In the genomic region with DNA sequence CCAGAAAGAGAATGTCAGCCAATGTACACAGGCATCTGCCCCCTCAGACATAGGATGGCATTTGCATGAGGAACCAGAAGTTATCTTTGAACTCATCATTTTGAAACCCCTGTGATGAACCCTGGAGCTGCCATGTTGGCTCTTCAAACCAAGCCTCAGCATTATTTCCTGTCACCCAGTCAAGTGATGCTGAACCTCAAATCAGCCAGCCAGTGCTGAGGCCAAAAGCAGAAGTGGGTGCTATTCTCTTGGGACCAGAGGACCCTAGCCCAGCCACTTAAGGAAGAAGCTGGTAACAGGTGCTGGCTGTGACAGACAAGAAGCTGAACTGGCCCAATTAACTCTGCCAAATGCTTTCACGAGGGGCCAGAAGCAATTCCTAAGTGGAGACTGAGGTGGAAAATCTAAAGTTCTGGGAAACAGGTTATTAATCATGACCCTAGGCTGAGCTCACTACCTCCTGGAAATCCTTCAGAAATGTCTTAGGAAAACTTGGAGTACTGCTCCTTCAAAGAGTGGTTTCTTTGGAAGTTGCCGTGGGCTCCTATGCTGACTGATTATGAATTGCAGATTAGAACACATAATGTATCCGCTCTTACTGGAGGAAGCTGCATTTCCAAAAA, we compare ENCODE assay signal across 10 cellular contexts. TPM values are rescaled to one million over a fixed set of nuclear protein-coding genes. Genes with fewer than 3 reads are reported as not detected.
DNase-seq lines count a peak whose midpoint lies in the region; ATAC-seq and TF ChIP-seq lines count a peak whose summit lies in the region.
"Had no signal": no experiment of that assay in that cellular context is flagged by ENCODE, and none has a peak within 500 bp of the region (broad histone marks: within the 10 kb centered on the region; RNA-seq: fewer than 3 reads in every experiment).

No MANE protein-coding gene starts in this region.

- peaks cover 3% of the 10 kb centered on the region for H3K36me3 ChIP-seq in SU-DHL-6 (ENCODE audit: low read length)
- peaks cover 0 to 4% of the 10 kb centered on the region in 2 donors for H3K36me3 ChIP-seq in aorta (ENCODE audit: control insufficient read depth in 1 of 2, insufficient read depth in 2 of 2, low read length in 1 of 2)
- no peaks in the 10 kb centered on the region for H3K36me3 ChIP-seq in BE2C

- H3K9me2 ChIP-seq in SU-DHL-6 (replicated peaks; ENCODE audit: insufficient read depth, low read length), result no peaks in the 10 kb centered on the region

- intact Hi-C loops in natural killer cell (cut with micrococcal nuclease) (no loop called here), aorta (cut with DNase I) (no loop called here)

- DNase-seq in natural killer cell (no peak), aorta (no peak), COLO668 (lab: John Stamatoyannopoulos, UW; ENCODE audit: unreplicated experiment) (no peak), dedifferentiated amniotic fluid mesenchymal stem cell (ENCODE audit: extremely low spot score) (no peak), BE2C (no peak)
- DNase-seq in natural killer cell treated with Interleukin-12 subunit alpha and Interleukin-12 subunit beta and Interleukin-15 and Interleukin-18, amount 100 ng/mL, for 72 hours (ENCODE audit: low spot score), result no peak

- H3K27ac ChIP-seq in SU-DHL-6 (ENCODE audit: low read depth, low read length) (peak overlapping the region; percentile 97), aorta (ENCODE audit: low read depth in 1 of 2, low read length in 2 of 2) (peak overlapping the region; percentile 28 to 73)

- H3K27me3 ChIP-seq in SU-DHL-6 (ENCODE audit: low read length) (no peaks in the 10 kb centered on the region), aorta (ENCODE audit: control insufficient read depth in 1 of 2, insufficient read depth in 2 of 2, low read length in 1 of 2) (no peaks in the 10 kb centered on the region), BE2C (no peaks in the 10 kb centered on the region)

- H3F3A ChIP-seq in SU-DHL-6 (ENCODE audit: insufficient read depth), result peaks cover 68% of the 10 kb centered on the region

- H3K4me1 Mint-ChIP-seq in natural killer cell, result peaks cover 9 to 14% of the 10 kb centered on the region in 2 donors
- H3K4me1 Mint-ChIP-seq in natural killer cell treated with Interleukin-12 subunit alpha and Interleukin-12 subunit beta and Interleukin-15 and Interleukin-18, amount 100 ng/mL, for 72 hours (ENCODE audit: low read depth in 2 of 2), result peaks cover 9 to 17% of the 10 kb centered on the region in 2 donors
- H3K4me1 Mint-ChIP-seq: central memory CD8-positive, alpha-beta T cell had no signal

- peaks cover 34% of the 10 kb centered on the region; the same call in 1 of the 2 replicates for H3K79me2 ChIP-seq in SU-DHL-6 (ENCODE audit: insufficient read depth, low read length)

- WGBS in aorta, 2 donors, result 8 to 17% methylated on average over 3 of the region's 3 CpGs

- H3K4me2 ChIP-seq in SU-DHL-6 (ENCODE audit: low read depth, low read length, poor library complexity, severe bottlenecking), result peak overlapping the region; percentile 74

- H4K20me1 ChIP-seq in SU-DHL-6 (ENCODE audit: low read depth, low read length), result no peaks in the 10 kb centered on the region

- no peaks in the 10 kb centered on the region for H3K36me3 Mint-ChIP-seq in natural killer cell
- H3K36me3 Mint-ChIP-seq in natural killer cell treated with Interleukin-12 subunit alpha and Interleukin-12 subunit beta and Interleukin-15 and Interleukin-18, amount 100 ng/mL, for 72 hours, result no peaks in the 10 kb centered on the region

- H2AFZ ChIP-seq in SU-DHL-6 (ENCODE audit: low read depth, low read length, severe bottlenecking), result no peak overlapping the region

- no peak overlapping the region for H3K4me3 Mint-ChIP-seq in natural killer cell
- no peak overlapping the region for H3K4me3 Mint-ChIP-seq in natural killer cell treated with Interleukin-12 subunit alpha and Interleukin-12 subunit beta and Interleukin-15 and Interleukin-18, amount 100 ng/mL, for 72 hours
- H3K4me3 Mint-ChIP-seq: central memory CD8-positive, alpha-beta T cell; neural crest cell had no signal

- peak overlapping the region; percentile 57 for H3K9ac ChIP-seq in SU-DHL-6 (ENCODE audit: low read length)

- TF ChIP-seq CTCF in natural killer cell (IDR thresholded peaks at IDR 0.05) (no peak), SU-DHL-6 (IDR thresholded peaks at IDR 0.05; ENCODE audit: insufficient read depth, low read length, poor library complexity, severe bottlenecking) (no peak), BE2C (IDR thresholded peaks at IDR 0.05; ENCODE audit: low read depth, low read length) (no peak)

- peak overlapping the region; percentile 52 for H3K4me3 ChIP-seq in SU-DHL-6 (ENCODE audit: insufficient read depth, low read length, poor library complexity, severe bottlenecking)
- H3K4me3 ChIP-seq in aorta (ENCODE audit: low read length in 2 of 2), result peak overlapping the region in 1 of 2 donors; percentile 11
- H3K4me3 ChIP-seq in BE2C (ENCODE audit: low read depth, low read length), result no peak overlapping the region

- H3K9me3 Mint-ChIP-seq in natural killer cell, result no peaks in the 10 kb centered on the region
- H3K9me3 Mint-ChIP-seq in natural killer cell treated with Interleukin-12 subunit alpha and Interleukin-12 subunit beta and Interleukin-15 and Interleukin-18, amount 100 ng/mL, for 72 hours, result no peaks in the 10 kb centered on the region
- H3K9me3 Mint-ChIP-seq: central memory CD8-positive, alpha-beta T cell; neural crest cell had no signal

- H3K27me3 Mint-ChIP-seq in natural killer cell (ENCODE audit: low read depth in 2 of 2), result no peaks in the 10 kb centered on the region
- H3K27me3 Mint-ChIP-seq in natural killer cell treated with Interleukin-12 subunit alpha and Interleukin-12 subunit beta and Interleukin-15 and Interleukin-18, amount 100 ng/mL, for 72 hours, result peaks cover 0 to 7% of the 10 kb centered on the region in 2 donors

- H3K9me3 ChIP-seq in SU-DHL-6 (ENCODE audit: insufficient read depth, low read length), result no peaks in the 10 kb centered on the region
- no peaks in the 10 kb centered on the region for H3K9me3 ChIP-seq in aorta (ENCODE audit: control insufficient read depth, low read length)
- no peaks in the 10 kb centered on the region for H3K9me3 ChIP-seq in BE2C

- H3K4me1 ChIP-seq in aorta (ENCODE audit: control insufficient read depth in 1 of 2, insufficient read depth in 2 of 2, low read length in 2 of 2) (peaks cover 11 to 23% of the 10 kb centered on the region in 2 donors), BE2C (no peaks in the 10 kb centered on the region; the same call in 1 of the 2 replicates)

- ATAC-seq in natural killer cell (peak in 2 of 3 donors; percentile 39 to 56), HG03025 (IDR thresholded peaks at IDR 0.05; ENCODE audit: low FRiP score, unreplicated experiment) (peak; percentile 58), aorta (ENCODE audit: low FRiP score) (no peak)
- no peak for ATAC-seq in natural killer cell treated with Interleukin-12 subunit alpha and Interleukin-12 subunit beta and Interleukin-15 and Interleukin-18, amount 100 ng/mL, for 72 hours

- no peak overlapping the region for H3K27ac Mint-ChIP-seq in natural killer cell
- H3K27ac Mint-ChIP-seq in natural killer cell treated with Interleukin-12 subunit alpha and Interleukin-12 subunit beta and Interleukin-15 and Interleukin-18, amount 100 ng/mL, for 72 hours, result no peak overlapping the region

RNA-seq across cellular contexts. Expression of a gene that starts 4.0 kb away (rescaled TPM):
- 1 to 10 TPM in 2 of 3 donors, under 1 TPM in 1; 0.82 to 1.5 (median 1.5) TPM for total RNA-seq in natural killer cell
- total RNA-seq in natural killer cell treated with Interleukin-12 subunit alpha and Interleukin-12 subunit beta and Interleukin-15 and Interleukin-18, amount 100 ng/mL, for 72 hours, result 1 to 10 TPM; 2.4 to 3.4 TPM
- 10 to 100 TPM; 80.9 to 85.0 TPM for total RNA-seq in aorta
- 100 to 1,000 TPM; 190 to 247 TPM for polyA plus RNA-seq in aorta
- 35.7 TPM for polyA plus RNA-seq in BE2C (2012; ENCODE audit: insufficient read depth, insufficient read length, low read depth)

Comparison
In these comparisons a context has a peak if more than half of its experiments do, and no peak if none do; other contexts are left out.
1. ATAC-seq: peak in natural killer cell (2 of 3) and HG03025 (single experiment); none in natural killer cell treated with Interleukin-12 subunit alpha and Interleukin-12 subunit beta and Interleukin-15 and Interleukin-18, amount 100 ng/mL, for 72 hours (0 of 2) and aorta (single experiment).
2. RNA of a gene that starts 4.0 kb away (total RNA-seq): 80.9 to 85.0 TPM in aorta; 2.4 to 3.4 TPM in natural killer cell treated with Interleukin-12 subunit alpha and Interleukin-12 subunit beta and Interleukin-15 and Interleukin-18, amount 100 ng/mL, for 72 hours and 0.82 to 1.5 TPM in natural killer cell; every median in the first group is over 10 times any median in the second.